Comparison of ENCODE assay signal across 8 cellular contexts in the genomic region with DNA sequence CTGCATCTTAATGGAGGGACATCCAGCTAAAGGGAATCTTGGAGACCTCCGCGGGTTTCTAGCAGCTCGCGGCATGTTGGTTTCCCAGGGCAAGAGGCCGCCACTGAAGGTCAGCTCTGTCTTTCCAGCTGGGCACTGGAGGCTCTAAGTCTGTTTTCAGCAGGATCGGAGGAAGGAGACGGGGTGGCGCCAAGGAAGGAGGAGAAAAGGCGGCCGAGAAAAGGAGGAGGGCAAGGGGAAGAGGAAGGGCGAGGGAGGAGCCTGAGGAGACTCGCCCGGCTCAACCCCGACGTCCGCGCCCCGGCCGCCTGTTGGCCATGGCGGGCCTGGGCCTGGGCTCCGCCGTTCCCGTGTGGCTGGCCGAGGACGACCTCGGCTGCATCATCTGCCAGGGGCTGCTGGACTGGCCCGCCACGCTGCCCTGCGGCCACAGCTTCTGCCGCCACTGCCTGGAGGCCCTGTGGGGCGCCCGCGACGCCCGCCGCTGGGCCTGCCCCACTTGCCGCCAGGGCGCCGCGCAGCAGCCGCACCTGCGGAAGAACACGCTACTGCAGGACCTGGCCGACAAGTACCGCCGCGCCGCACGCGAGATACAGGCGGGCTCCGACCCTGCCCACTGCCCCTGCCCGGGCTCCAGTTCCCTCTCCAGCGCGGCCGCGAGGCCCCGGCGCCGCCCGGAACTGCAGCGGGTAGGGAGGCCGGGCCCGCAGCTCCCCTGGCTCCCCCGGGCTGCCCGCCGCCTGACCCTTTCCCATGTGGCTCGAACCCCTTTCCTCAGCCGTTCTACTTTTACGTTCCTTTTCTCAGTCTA. TPM values are rescaled to one million over a fixed set of nuclear protein-coding genes. Genes with fewer than 3 reads are reported as not detected.
DNase-seq lines count a peak whose midpoint lies in the region; ATAC-seq and TF ChIP-seq lines count a peak whose summit lies in the region.

A gene with protein sequence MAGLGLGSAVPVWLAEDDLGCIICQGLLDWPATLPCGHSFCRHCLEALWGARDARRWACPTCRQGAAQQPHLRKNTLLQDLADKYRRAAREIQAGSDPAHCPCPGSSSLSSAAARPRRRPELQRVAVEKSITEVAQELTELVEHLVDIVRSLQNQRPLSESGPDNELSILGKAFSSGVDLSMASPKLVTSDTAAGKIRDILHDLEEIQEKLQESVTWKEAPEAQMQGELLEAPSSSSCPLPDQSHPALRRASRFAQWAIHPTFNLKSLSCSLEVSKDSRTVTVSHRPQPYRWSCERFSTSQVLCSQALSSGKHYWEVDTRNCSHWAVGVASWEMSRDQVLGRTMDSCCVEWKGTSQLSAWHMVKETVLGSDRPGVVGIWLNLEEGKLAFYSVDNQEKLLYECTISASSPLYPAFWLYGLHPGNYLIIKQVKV (plus strand): TSS at position 283 of the 811 bp plus-strand sequence. CDS start 35 bp downstream, at position 318.

- peak; percentile 75 for DNase-seq in HFFc6
- DNase-seq in NCI-H2029 (lab: John Stamatoyannopoulos, UW): peak; percentile 14
- DNase-seq in activated CD4-positive, alpha-beta T cell treated with anti-CD3 and anti-CD28 coated beads for 36 hours: peak; percentile 76
- DNase-seq in stimulated activated CD4-positive, alpha-beta T cell treated with anti-CD3 and anti-CD28 coated beads, Interleukin-1b, Interleukin-23, amount 100 ng/mL, for 24 hours (ENCODE audit: low read depth in 4 of 4, low spot score in 1 of 4): peak; percentile 23 to 45 (median 31)

- H3K27ac ChIP-seq in cingulate gyrus (ENCODE audit: low read depth, low read length) (peak within 1 kb of the TSS; percentile 83), layer of hippocampus (ENCODE audit: low read depth, low read length) (peak within 1 kb of the TSS; percentile 89)

- ATAC-seq in activated CD4-positive, alpha-beta T cell treated with anti-CD3 and anti-CD28 coated beads for 36 hours: peak; percentile 73
- ATAC-seq in HG03139 (IDR thresholded peaks at IDR 0.05; ENCODE audit: unreplicated experiment): no peak

- H3K9me3 Mint-ChIP-seq in HFFc6: peaks cover 16% of the 10 kb centered on the region
- H3K9me3 Mint-ChIP-seq in activated CD4-positive, alpha-beta T cell treated with anti-CD3 and anti-CD28 coated beads for 36 hours (ENCODE audit: low read depth): no peaks in the 10 kb centered on the region

- POLR2A ChIA-PET in activated CD4-positive, alpha-beta T cell treated with anti-CD3 and anti-CD28 coated beads for 36 hours (lab: Charles Lee): interaction anchor here (0.6 to 0.9 kb wide), 3 partner anchors 12 to 566 kb away, joined by 3 to 4 read pairs (median 3); no protein-coding TSS in a partner anchor

- peaks cover 31% of the 10 kb centered on the region for H3K4me1 Mint-ChIP-seq in HFFc6 (ENCODE audit: low read depth)
- H3K4me1 Mint-ChIP-seq in activated CD4-positive, alpha-beta T cell treated with anti-CD3 and anti-CD28 coated beads for 36 hours: peaks cover 36% of the 10 kb centered on the region

- no peaks in the 10 kb centered on the region for H3K27me3 ChIP-seq in layer of hippocampus (ENCODE audit: control insufficient read depth, insufficient read depth, low read length)

- CTCF ChIA-PET in activated CD4-positive, alpha-beta T cell treated with anti-CD3 and anti-CD28 coated beads for 36 hours (lab: Charles Lee): interaction anchor here (0.6 to 2.0 kb wide), 18 partner anchors 10 to 841 kb away, joined by 3 to 16 read pairs (median 4); a partner anchor contains a TSS

- H3K36me3 Mint-ChIP-seq in HFFc6 (ENCODE audit: low read depth): peaks cover 27% of the 10 kb centered on the region
- peaks cover 24% of the 10 kb centered on the region for H3K36me3 Mint-ChIP-seq in activated CD4-positive, alpha-beta T cell treated with anti-CD3 and anti-CD28 coated beads for 36 hours (ENCODE audit: low read depth)

- intact Hi-C loops in activated CD4-positive, alpha-beta T cell treated with anti-CD3 and anti-CD28 coated beads for 36 hours (cut with DNase I, micrococcal nuclease): loop anchor here (1.0 to 5.0 kb wide), 9 partner anchors 36 to 401 kb away; a partner anchor contains a TSS

- peak within 1 kb of the TSS; percentile 67 for H3K4me3 ChIP-seq in GM08714 (ENCODE audit: low read length)

- no peaks in the 10 kb centered on the region for H3K27me3 Mint-ChIP-seq in HFFc6 (ENCODE audit: insufficient read depth)
- H3K27me3 Mint-ChIP-seq in activated CD4-positive, alpha-beta T cell treated with anti-CD3 and anti-CD28 coated beads for 36 hours: peaks cover 9% of the 10 kb centered on the region

- peak within 1 kb of the TSS; percentile 95 for H3K27ac Mint-ChIP-seq in HFFc6
- H3K27ac Mint-ChIP-seq in activated CD4-positive, alpha-beta T cell treated with anti-CD3 and anti-CD28 coated beads for 36 hours: peak within 1 kb of the TSS; percentile 95

- peak; percentile 57 for TF ChIP-seq CTCF in HFFc6 (IDR thresholded peaks at IDR 0.05)

- H3K4me3 Mint-ChIP-seq in HFFc6: peak within 1 kb of the TSS; percentile 96
- H3K4me3 Mint-ChIP-seq in activated CD4-positive, alpha-beta T cell treated with anti-CD3 and anti-CD28 coated beads for 36 hours: peak within 1 kb of the TSS; percentile 93

RNA-seq across cellular contexts. Expression of the gene that starts here (rescaled TPM):
- 10 to 100 TPM; 10.4 to 12.1 (median 11.8) TPM for total RNA-seq in HFFc6 (2021; fragmentation: NEBNext Ultra II Directional; extraction: Animal tissue kit (Norgen Biotek cat#: 25700))
- 1 to 10 TPM; 5.8 to 6.0 TPM for total RNA-seq in activated CD4-positive, alpha-beta T cell treated with anti-CD3 and anti-CD28 coated beads for 36 hours

Comparison
In these comparisons a context has a peak if more than half of its experiments do, and no peak if none do; other contexts are left out.
1. DNase-seq: peak in every context shown above with its lines; median percentile 76 in activated CD4-positive, alpha-beta T cell treated with anti-CD3 and anti-CD28 coated beads for 36 hours; 75 in HFFc6; 31 in stimulated activated CD4-positive, alpha-beta T cell treated with anti-CD3 and anti-CD28 coated beads, Interleukin-1b, Interleukin-23, amount 100 ng/mL, for 24 hours; 14 in NCI-H2029.